ENCODE assay signal across 1 cellular context in the genomic region with DNA sequence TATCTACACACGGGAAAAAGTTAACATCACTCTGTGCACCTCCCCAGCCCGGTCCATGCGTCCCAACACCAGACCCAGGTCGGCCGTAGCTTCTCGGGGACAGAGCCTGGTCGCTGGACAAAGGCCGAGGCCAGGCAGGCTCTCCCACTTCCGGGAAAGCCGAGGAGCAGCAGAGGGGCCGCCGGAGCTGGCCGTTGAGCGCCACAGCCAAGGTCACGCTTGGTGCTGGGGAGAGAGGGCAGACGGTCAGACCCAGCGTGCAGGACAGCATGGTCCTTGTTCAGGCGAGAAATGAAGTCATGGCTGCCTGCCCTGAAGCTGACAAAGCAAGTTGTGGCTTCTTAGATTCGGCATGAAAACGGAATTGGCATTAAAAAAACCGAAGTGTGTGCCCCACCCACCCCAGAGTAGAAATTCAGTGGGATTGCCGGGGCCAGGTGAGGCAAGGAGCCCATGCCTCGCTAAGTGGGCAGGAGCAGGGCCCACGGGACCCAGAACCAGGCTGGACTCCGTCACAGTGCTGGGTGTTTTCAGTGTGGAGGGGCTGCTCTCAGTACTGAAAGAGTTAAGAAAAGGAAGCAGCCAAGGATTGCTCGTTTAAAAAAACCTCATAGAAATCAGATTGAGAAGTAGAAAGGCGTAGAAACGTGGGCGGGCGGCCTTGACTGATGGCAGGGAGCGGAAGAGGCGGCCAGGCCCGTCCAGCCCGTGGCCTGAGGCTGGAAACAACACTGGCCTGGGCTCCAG.
TF ChIP-seq lines count a peak whose summit lies in the region.

No MANE protein-coding gene starts in this region.

TF ChIP-seq in HepG2, 621 proteins besides CTCF, POLR2A, EP300 and RAD21 (continued from another document and continues in another):
- TF ChIP-seq, protein P1, sequence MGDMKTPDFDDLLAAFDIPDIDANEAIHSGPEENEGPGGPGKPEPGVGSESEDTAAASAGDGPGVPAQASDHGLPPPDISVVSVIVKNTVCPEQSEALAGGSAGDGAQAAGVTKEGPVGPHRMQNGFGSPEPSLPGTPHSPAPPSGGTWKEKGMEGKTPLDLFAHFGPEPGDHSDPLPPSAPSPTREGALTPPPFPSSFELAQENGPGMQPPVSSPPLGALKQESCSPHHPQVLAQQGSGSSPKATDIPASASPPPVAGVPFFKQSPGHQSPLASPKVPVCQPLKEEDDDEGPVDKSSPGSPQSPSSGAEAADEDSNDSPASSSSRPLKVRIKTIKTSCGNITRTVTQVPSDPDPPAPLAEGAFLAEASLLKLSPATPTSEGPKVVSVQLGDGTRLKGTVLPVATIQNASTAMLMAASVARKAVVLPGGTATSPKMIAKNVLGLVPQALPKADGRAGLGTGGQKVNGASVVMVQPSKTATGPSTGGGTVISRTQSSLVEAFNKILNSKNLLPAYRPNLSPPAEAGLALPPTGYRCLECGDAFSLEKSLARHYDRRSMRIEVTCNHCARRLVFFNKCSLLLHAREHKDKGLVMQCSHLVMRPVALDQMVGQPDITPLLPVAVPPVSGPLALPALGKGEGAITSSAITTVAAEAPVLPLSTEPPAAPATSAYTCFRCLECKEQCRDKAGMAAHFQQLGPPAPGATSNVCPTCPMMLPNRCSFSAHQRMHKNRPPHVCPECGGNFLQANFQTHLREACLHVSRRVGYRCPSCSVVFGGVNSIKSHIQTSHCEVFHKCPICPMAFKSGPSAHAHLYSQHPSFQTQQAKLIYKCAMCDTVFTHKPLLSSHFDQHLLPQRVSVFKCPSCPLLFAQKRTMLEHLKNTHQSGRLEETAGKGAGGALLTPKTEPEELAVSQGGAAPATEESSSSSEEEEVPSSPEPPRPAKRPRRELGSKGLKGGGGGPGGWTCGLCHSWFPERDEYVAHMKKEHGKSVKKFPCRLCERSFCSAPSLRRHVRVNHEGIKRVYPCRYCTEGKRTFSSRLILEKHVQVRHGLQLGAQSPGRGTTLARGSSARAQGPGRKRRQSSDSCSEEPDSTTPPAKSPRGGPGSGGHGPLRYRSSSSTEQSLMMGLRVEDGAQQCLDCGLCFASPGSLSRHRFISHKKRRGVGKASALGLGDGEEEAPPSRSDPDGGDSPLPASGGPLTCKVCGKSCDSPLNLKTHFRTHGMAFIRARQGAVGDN (CRISPR knock-in tag; IDR thresholded peaks at IDR 0.05) = peak; percentile 100
- TF ChIP-seq, protein P2, sequence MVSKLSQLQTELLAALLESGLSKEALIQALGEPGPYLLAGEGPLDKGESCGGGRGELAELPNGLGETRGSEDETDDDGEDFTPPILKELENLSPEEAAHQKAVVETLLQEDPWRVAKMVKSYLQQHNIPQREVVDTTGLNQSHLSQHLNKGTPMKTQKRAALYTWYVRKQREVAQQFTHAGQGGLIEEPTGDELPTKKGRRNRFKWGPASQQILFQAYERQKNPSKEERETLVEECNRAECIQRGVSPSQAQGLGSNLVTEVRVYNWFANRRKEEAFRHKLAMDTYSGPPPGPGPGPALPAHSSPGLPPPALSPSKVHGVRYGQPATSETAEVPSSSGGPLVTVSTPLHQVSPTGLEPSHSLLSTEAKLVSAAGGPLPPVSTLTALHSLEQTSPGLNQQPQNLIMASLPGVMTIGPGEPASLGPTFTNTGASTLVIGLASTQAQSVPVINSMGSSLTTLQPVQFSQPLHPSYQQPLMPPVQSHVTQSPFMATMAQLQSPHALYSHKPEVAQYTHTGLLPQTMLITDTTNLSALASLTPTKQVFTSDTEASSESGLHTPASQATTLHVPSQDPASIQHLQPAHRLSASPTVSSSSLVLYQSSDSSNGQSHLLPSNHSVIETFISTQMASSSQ (IDR thresholded peaks at IDR 0.05; ENCODE audit: low read depth) = no peak
- TF ChIP-seq, protein P2 (CRISPR knock-in tag; IDR thresholded peaks at IDR 0.05; ENCODE audit: borderline replicate concordance) = peak; percentile 73; the same call in 1 of the 2 replicates
- peak; percentile 75; the same call in 1 of the 2 replicates for TF ChIP-seq ZNF670 (CRISPR knock-in tag; IDR thresholded peaks at IDR 0.05; ENCODE audit: borderline replicate concordance)
- TF ChIP-seq, protein P3, sequence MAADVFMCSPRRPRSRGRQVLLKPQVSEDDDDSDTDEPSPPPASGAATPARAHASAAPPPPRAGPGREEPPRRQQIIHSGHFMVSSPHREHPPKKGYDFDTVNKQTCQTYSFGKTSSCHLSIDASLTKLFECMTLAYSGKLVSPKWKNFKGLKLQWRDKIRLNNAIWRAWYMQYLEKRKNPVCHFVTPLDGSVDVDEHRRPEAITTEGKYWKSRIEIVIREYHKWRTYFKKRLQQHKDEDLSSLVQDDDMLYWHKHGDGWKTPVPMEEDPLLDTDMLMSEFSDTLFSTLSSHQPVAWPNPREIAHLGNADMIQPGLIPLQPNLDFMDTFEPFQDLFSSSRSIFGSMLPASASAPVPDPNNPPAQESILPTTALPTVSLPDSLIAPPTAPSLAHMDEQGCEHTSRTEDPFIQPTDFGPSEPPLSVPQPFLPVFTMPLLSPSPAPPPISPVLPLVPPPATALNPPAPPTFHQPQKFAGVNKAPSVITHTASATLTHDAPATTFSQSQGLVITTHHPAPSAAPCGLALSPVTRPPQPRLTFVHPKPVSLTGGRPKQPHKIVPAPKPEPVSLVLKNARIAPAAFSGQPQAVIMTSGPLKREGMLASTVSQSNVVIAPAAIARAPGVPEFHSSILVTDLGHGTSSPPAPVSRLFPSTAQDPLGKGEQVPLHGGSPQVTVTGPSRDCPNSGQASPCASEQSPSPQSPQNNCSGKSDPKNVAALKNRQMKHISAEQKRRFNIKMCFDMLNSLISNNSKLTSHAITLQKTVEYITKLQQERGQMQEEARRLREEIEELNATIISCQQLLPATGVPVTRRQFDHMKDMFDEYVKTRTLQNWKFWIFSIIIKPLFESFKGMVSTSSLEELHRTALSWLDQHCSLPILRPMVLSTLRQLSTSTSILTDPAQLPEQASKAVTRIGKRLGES (CRISPR knock-in tag; IDR thresholded peaks at IDR 0.05; ENCODE audit: borderline replicate concordance) = no peak
- TF ChIP-seq, protein P4, sequence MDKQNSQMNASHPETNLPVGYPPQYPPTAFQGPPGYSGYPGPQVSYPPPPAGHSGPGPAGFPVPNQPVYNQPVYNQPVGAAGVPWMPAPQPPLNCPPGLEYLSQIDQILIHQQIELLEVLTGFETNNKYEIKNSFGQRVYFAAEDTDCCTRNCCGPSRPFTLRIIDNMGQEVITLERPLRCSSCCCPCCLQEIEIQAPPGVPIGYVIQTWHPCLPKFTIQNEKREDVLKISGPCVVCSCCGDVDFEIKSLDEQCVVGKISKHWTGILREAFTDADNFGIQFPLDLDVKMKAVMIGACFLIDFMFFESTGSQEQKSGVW (CRISPR knock-in tag; IDR thresholded peaks at IDR 0.05; ENCODE audit: borderline replicate concordance) = no peak
- no peak for TF ChIP-seq RBM39 (IDR thresholded peaks at IDR 0.05; ENCODE audit: low read depth, low read length, poor library complexity, severe bottlenecking)
- TF ChIP-seq ZNF629 (CRISPR knock-in tag; conservative IDR thresholded peaks at IDR 0.05) = peak; percentile 59
- no peak for TF ChIP-seq ZNF33B (CRISPR knock-in tag; IDR thresholded peaks at IDR 0.05)
- 0 out of 2 replicates have a peak, but pooled peaks have one; percentile 18 for TF ChIP-seq FOXJ3 (CRISPR knock-in tag; IDR thresholded peaks at IDR 0.05; ENCODE audit: borderline replicate concordance)
- peak; percentile 77 for TF ChIP-seq HNF4A (CRISPR knock-in tag; IDR thresholded peaks at IDR 0.05)
- TF ChIP-seq, protein P5, sequence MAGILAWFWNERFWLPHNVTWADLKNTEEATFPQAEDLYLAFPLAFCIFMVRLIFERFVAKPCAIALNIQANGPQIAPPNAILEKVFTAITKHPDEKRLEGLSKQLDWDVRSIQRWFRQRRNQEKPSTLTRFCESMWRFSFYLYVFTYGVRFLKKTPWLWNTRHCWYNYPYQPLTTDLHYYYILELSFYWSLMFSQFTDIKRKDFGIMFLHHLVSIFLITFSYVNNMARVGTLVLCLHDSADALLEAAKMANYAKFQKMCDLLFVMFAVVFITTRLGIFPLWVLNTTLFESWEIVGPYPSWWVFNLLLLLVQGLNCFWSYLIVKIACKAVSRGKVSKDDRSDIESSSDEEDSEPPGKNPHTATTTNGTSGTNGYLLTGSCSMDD (CRISPR knock-in tag; IDR thresholded peaks at IDR 0.05) = no peak
- TF ChIP-seq, protein P6, sequence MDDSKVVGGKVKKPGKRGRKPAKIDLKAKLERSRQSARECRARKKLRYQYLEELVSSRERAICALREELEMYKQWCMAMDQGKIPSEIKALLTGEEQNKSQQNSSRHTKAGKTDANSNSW (CRISPR knock-in tag; IDR thresholded peaks at IDR 0.05; ENCODE audit: borderline replicate concordance) = no peak
- no peak for TF ChIP-seq ATM (IDR thresholded peaks at IDR 0.05; ENCODE audit: borderline replicate concordance)
- no peak for TF ChIP-seq ZFAT (CRISPR knock-in tag; conservative IDR thresholded peaks at IDR 0.05)
- TF ChIP-seq NCOA1 (CRISPR knock-in tag; IDR thresholded peaks at IDR 0.05) = 0 out of 2 replicates have a peak, but pooled peaks have one; percentile 13
- TF ChIP-seq IRX3 (CRISPR knock-in tag; IDR thresholded peaks at IDR 0.05; ENCODE audit: borderline replicate concordance, low read depth) = no peak; the same call in 1 of the 2 replicates
- no peak for TF ChIP-seq ZNF530 (CRISPR knock-in tag; IDR thresholded peaks at IDR 0.05; ENCODE audit: low read depth)
- 0 out of 2 replicates have a peak, but pooled peaks have one; percentile 62 for TF ChIP-seq ZNF136 (CRISPR knock-in tag; IDR thresholded peaks at IDR 0.05; ENCODE audit: low read depth)
- TF ChIP-seq IKZF4 (CRISPR knock-in tag; IDR thresholded peaks at IDR 0.05; ENCODE audit: borderline replicate concordance, low read depth, not compliant biosample characterization) = peak; percentile 31
- no peak for TF ChIP-seq ZNF780A (CRISPR knock-in tag; IDR thresholded peaks at IDR 0.05)
- TF ChIP-seq SAFB2 (CRISPR knock-in tag; IDR thresholded peaks at IDR 0.05; ENCODE audit: borderline replicate concordance, low read depth) = 0 out of 2 replicates have a peak, but pooled peaks have one; percentile 36
- TF ChIP-seq, protein P7, sequence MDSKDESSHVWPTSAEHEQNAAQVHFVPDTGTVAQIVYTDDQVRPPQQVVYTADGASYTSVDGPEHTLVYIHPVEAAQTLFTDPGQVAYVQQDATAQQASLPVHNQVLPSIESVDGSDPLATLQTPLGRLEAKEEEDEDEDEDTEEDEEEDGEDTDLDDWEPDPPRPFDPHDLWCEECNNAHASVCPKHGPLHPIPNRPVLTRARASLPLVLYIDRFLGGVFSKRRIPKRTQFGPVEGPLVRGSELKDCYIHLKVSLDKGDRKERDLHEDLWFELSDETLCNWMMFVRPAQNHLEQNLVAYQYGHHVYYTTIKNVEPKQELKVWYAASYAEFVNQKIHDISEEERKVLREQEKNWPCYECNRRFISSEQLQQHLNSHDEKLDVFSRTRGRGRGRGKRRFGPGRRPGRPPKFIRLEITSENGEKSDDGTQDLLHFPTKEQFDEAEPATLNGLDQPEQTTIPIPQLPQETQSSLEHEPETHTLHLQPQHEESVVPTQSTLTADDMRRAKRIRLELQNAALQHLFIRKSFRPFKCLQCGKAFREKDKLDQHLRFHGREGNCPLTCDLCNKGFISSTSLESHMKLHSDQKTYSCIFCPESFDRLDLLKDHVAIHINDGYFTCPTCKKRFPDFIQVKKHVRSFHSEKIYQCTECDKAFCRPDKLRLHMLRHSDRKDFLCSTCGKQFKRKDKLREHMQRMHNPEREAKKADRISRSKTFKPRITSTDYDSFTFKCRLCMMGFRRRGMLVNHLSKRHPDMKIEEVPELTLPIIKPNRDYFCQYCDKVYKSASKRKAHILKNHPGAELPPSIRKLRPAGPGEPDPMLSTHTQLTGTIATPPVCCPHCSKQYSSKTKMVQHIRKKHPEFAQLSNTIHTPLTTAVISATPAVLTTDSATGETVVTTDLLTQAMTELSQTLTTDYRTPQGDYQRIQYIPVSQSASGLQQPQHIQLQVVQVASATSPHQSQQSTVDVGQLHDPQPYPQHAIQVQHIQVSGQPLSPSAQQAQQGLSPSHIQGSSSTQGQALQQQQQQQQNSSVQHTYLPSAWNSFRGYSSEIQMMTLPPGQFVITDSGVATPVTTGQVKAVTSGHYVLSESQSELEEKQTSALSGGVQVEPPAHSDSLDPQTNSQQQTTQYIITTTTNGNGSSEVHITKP (CRISPR knock-in tag; IDR thresholded peaks at IDR 0.05; ENCODE audit: low read depth) = peak; percentile 93
- peak; percentile 61; the same call in 1 of the 2 replicates for TF ChIP-seq MTA1 (CRISPR knock-in tag; IDR thresholded peaks at IDR 0.05; ENCODE audit: borderline replicate concordance)
- TF ChIP-seq TMF1 (CRISPR knock-in tag; IDR thresholded peaks at IDR 0.05; ENCODE audit: low read depth) = 0 out of 2 replicates have a peak, but pooled peaks have one; percentile 27
- TF ChIP-seq, protein P8, sequence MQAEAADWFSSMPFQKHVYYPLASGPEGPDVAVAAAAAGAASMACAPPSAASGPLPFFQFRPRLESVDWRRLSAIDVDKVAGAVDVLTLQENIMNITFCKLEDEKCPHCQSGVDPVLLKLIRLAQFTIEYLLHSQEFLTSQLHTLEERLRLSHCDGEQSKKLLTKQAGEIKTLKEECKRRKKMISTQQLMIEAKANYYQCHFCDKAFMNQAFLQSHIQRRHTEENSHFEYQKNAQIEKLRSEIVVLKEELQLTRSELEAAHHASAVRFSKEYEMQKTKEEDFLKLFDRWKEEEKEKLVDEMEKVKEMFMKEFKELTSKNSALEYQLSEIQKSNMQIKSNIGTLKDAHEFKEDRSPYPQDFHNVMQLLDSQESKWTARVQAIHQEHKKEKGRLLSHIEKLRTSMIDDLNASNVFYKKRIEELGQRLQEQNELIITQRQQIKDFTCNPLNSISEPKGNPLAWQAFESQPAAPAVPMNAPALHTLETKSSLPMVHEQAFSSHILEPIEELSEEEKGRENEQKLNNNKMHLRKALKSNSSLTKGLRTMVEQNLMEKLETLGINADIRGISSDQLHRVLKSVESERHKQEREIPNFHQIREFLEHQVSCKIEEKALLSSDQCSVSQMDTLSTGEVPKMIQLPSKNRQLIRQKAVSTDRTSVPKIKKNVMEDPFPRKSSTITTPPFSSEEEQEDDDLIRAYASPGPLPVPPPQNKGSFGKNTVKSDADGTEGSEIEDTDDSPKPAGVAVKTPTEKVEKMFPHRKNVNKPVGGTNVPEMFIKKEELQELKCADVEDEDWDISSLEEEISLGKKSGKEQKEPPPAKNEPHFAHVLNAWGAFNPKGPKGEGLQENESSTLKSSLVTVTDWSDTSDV (CRISPR knock-in tag; IDR thresholded peaks at IDR 0.05) = 0 out of 2 replicates have a peak, but pooled peaks have one; percentile 29
- no peak for TF ChIP-seq KLF11 (CRISPR knock-in tag; IDR thresholded peaks at IDR 0.05)
- TF ChIP-seq SRF (IDR thresholded peaks at IDR 0.05; ENCODE audit: low read depth, low read length) = no peak
- TF ChIP-seq, protein P9, sequence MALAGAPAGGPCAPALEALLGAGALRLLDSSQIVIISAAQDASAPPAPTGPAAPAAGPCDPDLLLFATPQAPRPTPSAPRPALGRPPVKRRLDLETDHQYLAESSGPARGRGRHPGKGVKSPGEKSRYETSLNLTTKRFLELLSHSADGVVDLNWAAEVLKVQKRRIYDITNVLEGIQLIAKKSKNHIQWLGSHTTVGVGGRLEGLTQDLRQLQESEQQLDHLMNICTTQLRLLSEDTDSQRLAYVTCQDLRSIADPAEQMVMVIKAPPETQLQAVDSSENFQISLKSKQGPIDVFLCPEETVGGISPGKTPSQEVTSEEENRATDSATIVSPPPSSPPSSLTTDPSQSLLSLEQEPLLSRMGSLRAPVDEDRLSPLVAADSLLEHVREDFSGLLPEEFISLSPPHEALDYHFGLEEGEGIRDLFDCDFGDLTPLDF (CRISPR knock-in tag; IDR thresholded peaks at IDR 0.05) = no peak
